ENCODE assay signal across 19 cellular contexts in genomic region chr3:62168356-62168755, GRCh38.
DNase-seq lines count a peak whose midpoint lies in the region; ATAC-seq and TF ChIP-seq lines count a peak whose summit lies in the region.
"Had no signal": no experiment of that assay in that cellular context is flagged by ENCODE, and none has a peak within 500 bp of the region (broad histone marks: within the 10 kb centered on the region; RNA-seq: fewer than 3 reads in every experiment).

No MANE protein-coding gene starts in this region.

- H3K27ac ChIP-seq in adrenal gland (peak overlapping the region in 1 of 5 donors; percentile 25), endodermal cell (ENCODE audit: low read depth, low read length) (no peak overlapping the region)
- H3K27ac ChIP-seq: 22Rv1, A549, C4-2B had no signal

- H3K9me3 ChIP-seq in adrenal gland (replicated peaks in 1 of 3) (no peaks in the 10 kb centered on the region), endodermal cell (ENCODE audit: control insufficient read depth, low read length) (peaks cover 11% of the 10 kb centered on the region)
- H3K9me3 ChIP-seq: A549, Caco-2 had no signal

- peak; percentile 12 for ATAC-seq in stimulated activated memory B cell treated with anti-CD40 and anti-IgM and Interleukin-4, amounts not matched to agents 10 μg/mL and 1 μg/mL and 100 μg/mL, for 72 hours
- ATAC-seq in HG03442 (IDR thresholded peaks at IDR 0.05; ENCODE audit: unreplicated experiment), result no peak
- ATAC-seq: A549; CD8-positive, alpha-beta T cell had no signal

- intact Hi-C loops in adrenal gland (cut with DNase I), result no loop called here

- H3K4me3 ChIP-seq in adrenal gland, result no peak overlapping the region
- H3K4me3 ChIP-seq in endodermal cell (ENCODE audit: low read length), result no peak overlapping the region
- H3K4me3 ChIP-seq: A549; BLaER1 treated with 17β-estradiol and CSF1 and Interleukin-3, amounts not matched to agents 10 nM and 100 nM had no signal

- H3K9ac ChIP-seq in endodermal cell (ENCODE audit: extremely low read depth, low read length, poor library complexity, severe bottlenecking), result no peak overlapping the region
- H3K9ac ChIP-seq: BLaER1 treated with 17β-estradiol and CSF1 and Interleukin-3, amounts not matched to agents 10 nM and 100 nM had no signal

- H3K27me3 ChIP-seq in adrenal gland, result no peaks in the 10 kb centered on the region
- no peaks in the 10 kb centered on the region for H3K27me3 ChIP-seq in endodermal cell (ENCODE audit: control insufficient read depth, insufficient read depth, low read length, poor library complexity, severe bottlenecking)
- H3K27me3 ChIP-seq: BLaER1 treated with 17β-estradiol and CSF1 and Interleukin-3, amounts not matched to agents 10 nM and 100 nM had no signal

- peak overlapping the region; percentile 70 for H3K27ac Mint-ChIP-seq in endodermal cell
- H3K27ac Mint-ChIP-seq in nephron progenitor cell, result peak overlapping the region; percentile 71
- no peak overlapping the region for H3K27ac Mint-ChIP-seq in stimulated activated memory B cell treated with anti-CD40 and anti-IgM and Interleukin-4, amounts not matched to agents 10 μg/mL and 1 μg/mL and 100 μg/mL, for 72 hours
- H3K27ac Mint-ChIP-seq: B cell; CD4-positive, alpha-beta T cell; CD8-positive, alpha-beta T cell had no signal

- H3K27me3 Mint-ChIP-seq in endodermal cell (ENCODE audit: insufficient read depth), result no peaks in the 10 kb centered on the region
- H3K27me3 Mint-ChIP-seq in nephron progenitor cell (ENCODE audit: low read depth, poor library complexity), result no peaks in the 10 kb centered on the region
- no peaks in the 10 kb centered on the region for H3K27me3 Mint-ChIP-seq in stimulated activated memory B cell treated with anti-CD40 and anti-IgM and Interleukin-4, amounts not matched to agents 10 μg/mL and 1 μg/mL and 100 μg/mL, for 72 hours
- H3K27me3 Mint-ChIP-seq: B cell had no signal

- H3K36me3 ChIP-seq in adrenal gland (replicated peaks in 1 of 2) (no peaks in the 10 kb centered on the region), endodermal cell (ENCODE audit: control insufficient read depth, insufficient read depth, low read length) (peaks cover 8% of the 10 kb centered on the region)

- peaks cover 3% of the 10 kb centered on the region for H3K9me3 Mint-ChIP-seq in endodermal cell
- H3K9me3 Mint-ChIP-seq in nephron progenitor cell, result peaks cover 17% of the 10 kb centered on the region
- H3K9me3 Mint-ChIP-seq in stimulated activated memory B cell treated with anti-CD40 and anti-IgM and Interleukin-4, amounts not matched to agents 10 μg/mL and 1 μg/mL and 100 μg/mL, for 72 hours, result peaks cover 3% of the 10 kb centered on the region
- H3K9me3 Mint-ChIP-seq: CD8-positive, alpha-beta T cell had no signal

- no peak for TF ChIP-seq CTCF in adrenal gland (IDR thresholded peaks at IDR 0.05)
- no peak for TF ChIP-seq CTCF in endodermal cell (conservative IDR thresholded peaks at IDR 0.05)
- no peak for TF ChIP-seq CTCF in nephron progenitor cell (IDR thresholded peaks at IDR 0.05)

- H3K4me1 ChIP-seq in adrenal gland (replicated peaks in 1 of 2), result peaks cover 0 to 12% of the 10 kb centered on the region in 2 donors
- H3K4me1 ChIP-seq in endodermal cell (ENCODE audit: control insufficient read depth, insufficient read depth, low read length), result peaks cover 8% of the 10 kb centered on the region
- H3K4me1 ChIP-seq: A549, Caco-2 had no signal

- 49 to 67% (median 54%) methylated on average over 3 of the region's 3 CpGs for WGBS in adrenal gland, 4 donors
- WGBS in endodermal cell (ENCODE audit: insufficient coverage in 1 of 2, insufficient read length in 1 of 2), 2 experiments, result 93 to 95% methylated on average over 3 of the region's 3 CpGs

- TF ChIP-seq POLR2A in adrenal gland (IDR thresholded peaks at IDR 0.05), result no peak

- H3K36me3 Mint-ChIP-seq in endodermal cell (ENCODE audit: low read depth), result peaks cover 35% of the 10 kb centered on the region
- peaks cover 57% of the 10 kb centered on the region for H3K36me3 Mint-ChIP-seq in nephron progenitor cell (ENCODE audit: low read depth)
- H3K36me3 Mint-ChIP-seq in stimulated activated memory B cell treated with anti-CD40 and anti-IgM and Interleukin-4, amounts not matched to agents 10 μg/mL and 1 μg/mL and 100 μg/mL, for 72 hours, result peaks cover 6% of the 10 kb centered on the region
- H3K36me3 Mint-ChIP-seq: CD8-positive, alpha-beta T cell had no signal

- H3K4me1 Mint-ChIP-seq in endodermal cell, result peaks cover 17% of the 10 kb centered on the region
- peaks cover 9% of the 10 kb centered on the region for H3K4me1 Mint-ChIP-seq in nephron progenitor cell
- no peaks in the 10 kb centered on the region for H3K4me1 Mint-ChIP-seq in stimulated activated memory B cell treated with anti-CD40 and anti-IgM and Interleukin-4, amounts not matched to agents 10 μg/mL and 1 μg/mL and 100 μg/mL, for 72 hours
- H3K4me1 Mint-ChIP-seq: B cell had no signal

- H3K4me3 Mint-ChIP-seq in endodermal cell, result no peak overlapping the region
- H3K4me3 Mint-ChIP-seq in nephron progenitor cell, result no peak overlapping the region
- no peak overlapping the region for H3K4me3 Mint-ChIP-seq in stimulated activated memory B cell treated with anti-CD40 and anti-IgM and Interleukin-4, amounts not matched to agents 10 μg/mL and 1 μg/mL and 100 μg/mL, for 72 hours
- H3K4me3 Mint-ChIP-seq: B cell; CD4-positive, alpha-beta T cell; CD8-positive, alpha-beta T cell had no signal

- DNase-seq in adrenal gland (peak in 6 of 7 donors; percentile 41 to 74 (median 56)), endodermal cell (no peak), nephron progenitor cell (no peak), HT-29 (ENCODE audit: low spot score) (no peak), NCI-H1694 (lab: John Stamatoyannopoulos, UW) (no peak), T1000 (lab: John Stamatoyannopoulos, UW) (no peak)
- DNase-seq: AML-193; Caco-2; Calu3; CD4-positive, alpha-beta T cell; CD8-positive, alpha-beta T cell; GF-D8 had no signal

Comparison
In these comparisons a context has a peak if more than half of its experiments do, and no peak if none do; other contexts are left out.
1. DNase-seq: peak in adrenal gland (6 of 7); none in endodermal cell (single experiment), nephron progenitor cell (single experiment), HT-29 (single experiment), NCI-H1694 (single experiment) and T1000 (single experiment).